In the genomic region with DNA sequence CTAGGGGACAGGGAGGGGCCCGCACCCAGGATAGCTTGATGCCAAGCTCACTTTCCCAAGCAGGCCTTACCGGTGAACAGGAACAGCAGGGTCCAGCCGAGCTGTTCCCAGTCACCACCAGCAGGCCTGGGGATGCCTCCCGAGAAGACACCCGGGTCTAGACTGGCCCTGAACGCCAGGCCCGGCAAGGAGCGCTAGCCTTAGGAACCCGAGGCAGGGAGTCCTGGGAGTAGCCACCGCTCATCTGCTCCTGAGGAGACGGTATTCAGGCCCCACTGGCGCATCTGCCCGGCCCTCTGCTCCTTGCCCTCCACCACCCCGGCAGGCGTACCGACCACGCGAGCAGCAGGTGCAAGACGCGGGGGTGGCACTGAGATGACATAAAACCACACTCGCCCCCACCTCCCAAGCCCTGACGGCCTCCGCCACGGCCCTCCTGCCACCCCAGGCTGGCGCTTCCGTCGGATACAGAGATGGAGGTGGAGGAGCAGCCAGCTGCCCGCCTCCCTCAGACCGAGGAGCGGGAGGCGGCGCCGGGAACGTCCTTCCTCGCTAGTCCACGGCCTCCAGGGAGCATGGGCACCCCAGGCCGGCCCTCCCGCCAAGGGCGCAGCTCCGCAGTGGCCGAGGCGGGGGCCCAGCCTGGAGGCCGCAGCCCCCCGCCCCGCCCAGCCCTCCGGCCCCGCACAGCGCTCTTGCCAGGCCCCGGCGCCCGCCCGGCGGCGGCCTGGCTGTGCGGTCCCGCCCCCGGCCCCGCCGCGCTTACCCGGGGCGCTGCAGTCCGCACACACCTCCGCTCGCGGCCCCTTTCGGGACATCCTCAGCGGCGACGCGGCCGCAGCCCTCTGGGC, we compare ENCODE assay signal across 8 cellular contexts. TPM values are rescaled to one million over a fixed set of nuclear protein-coding genes. Genes with fewer than 3 reads are reported as not detected.
DNase-seq lines count a peak whose midpoint lies in the region; ATAC-seq and TF ChIP-seq lines count a peak whose summit lies in the region.

No MANE protein-coding gene starts in this region.

- ATAC-seq in heart right ventricle: peak in 1 of 8 donors; percentile 0
- ATAC-seq in HG03520 (IDR thresholded peaks at IDR 0.05; ENCODE audit: unreplicated experiment): no peak

- POLR2A ChIA-PET in GM10248 (lab: Yijun Ruan, JAX): interaction anchor here (1.5 kb wide), 1 partner anchor 28 kb away, joined by 5 read pairs; no protein-coding TSS in a partner anchor

- H3K4me1 ChIP-seq in heart right ventricle: peaks cover 22 to 86% (median 81%) of the 10 kb centered on the region in 9 donors

- no peaks in the 10 kb centered on the region for H3K9me3 ChIP-seq in heart right ventricle

- H3K27me3 ChIP-seq in heart right ventricle: peaks cover 0 to 3% (median 0%) of the 10 kb centered on the region in 7 donors

- CTCF ChIA-PET in GM10248 (lab: Yijun Ruan, JAX): interaction anchor here (1.0 to 5.3 kb wide), 11 partner anchors 9 to 440 kb away, joined by 3 to 61 read pairs (median 5); no protein-coding TSS in a partner anchor

- peak; percentile 37 for DNase-seq in GM10248 (ENCODE audit: extremely low spot score)
- no peak for DNase-seq in HFF-Myc (ENCODE audit: extremely low read depth, low read depth)
- DNase-seq in NCI-H526 treated with DMSO at 0.1 percent for 48 hours (lab: John Stamatoyannopoulos, UW): peak; percentile 58
- DNase-seq in activated naive CD4-positive, alpha-beta T cell treated with Interleukin-2 at 50 U/mL for 16 hours: peak; percentile 69
- DNase-seq in heart right ventricle: peak; percentile 31 to 44
- DNase-seq in retinal pigment epithelial cell (ENCODE audit: low read depth): no peak
- DNase-seq in T1000 (lab: John Stamatoyannopoulos, UW): no peak

- no peaks in the 10 kb centered on the region for H3K36me3 ChIP-seq in heart right ventricle

- no peak for TF ChIP-seq CTCF in GM10248 (IDR thresholded peaks at IDR 0.05; ENCODE audit: control extremely low read depth, extremely low read depth, low read depth, missing control alignments)
- TF ChIP-seq CTCF in HFF-Myc (IDR thresholded peaks at IDR 0.05; ENCODE audit: low read depth, low read length, missing control alignments): no peak
- TF ChIP-seq CTCF in heart right ventricle (IDR thresholded peaks at IDR 0.05): no peak
- TF ChIP-seq CTCF in retinal pigment epithelial cell (conservative IDR thresholded peaks at IDR 0.05; ENCODE audit: low read depth, low read length): no peak

- peak overlapping the region; percentile 75 to 96 (median 90) for H3K27ac ChIP-seq in heart right ventricle

- intact Hi-C loops in heart right ventricle (cut with DNase I): no loop called here

- 1% methylated on average over 67 to 72 of the region's 72 CpGs for WGBS in heart right ventricle, 2 donors

- H3K4me3 ChIP-seq in HFF-Myc (replicated peaks; ENCODE audit: low read depth, low read length): peak overlapping the region; percentile 89
- H3K4me3 ChIP-seq in heart right ventricle: peak overlapping the region; percentile 72 to 95 (median 88)
- peak overlapping the region; percentile 84 for H3K4me3 ChIP-seq in retinal pigment epithelial cell (ENCODE audit: low read length)

RNA-seq across cellular contexts. Expression of gene GIT1, which starts 0.7 kb away (rescaled TPM):
- total RNA-seq in heart right ventricle: 10 to 100 TPM; 20.6 to 34.7 (median 28.1) TPM
- 10 to 100 TPM; 31.6 to 35.4 TPM for polyA plus RNA-seq in heart right ventricle

RNA-seq across cellular contexts. Expression of gene ANKRD13B, which starts 4.1 kb away (rescaled TPM):
- 1 to 10 TPM; 2.5 to 9.1 (median 5.5) TPM for total RNA-seq in heart right ventricle
- 1 to 10 TPM; 6.2 to 9.7 TPM for polyA plus RNA-seq in heart right ventricle

RNA-seq across cellular contexts. Expression of gene TP53I13, which starts 20.3 kb away (rescaled TPM):
- total RNA-seq in heart right ventricle: 10 to 100 TPM; 24.0 to 41.6 (median 30.2) TPM
- 100 to 1,000 TPM in 1 of 2 donors, 10 to 100 TPM in 1; 92.8 to 106 TPM for polyA plus RNA-seq in heart right ventricle

RNA-seq across cellular contexts. Expression of gene ABHD15, which starts 21.9 kb away (rescaled TPM):
- 1 to 10 TPM; 4.4 to 9.0 (median 5.6) TPM for total RNA-seq in heart right ventricle
- polyA plus RNA-seq in heart right ventricle: 1 to 10 TPM; 3.5 to 5.7 TPM

RNA-seq across cellular contexts. Expression of gene CORO6, which starts 33.9 kb away (rescaled TPM):
- 100 to 1,000 TPM in 4 of 10 donors, 10 to 100 TPM in 6; 72.0 to 110 (median 90.9) TPM for total RNA-seq in heart right ventricle
- 100 to 1,000 TPM in 1 of 2 donors, 10 to 100 TPM in 1; 53.2 to 262 TPM for polyA plus RNA-seq in heart right ventricle

Comparison
In these comparisons a context has a peak if more than half of its experiments do, and no peak if none do; other contexts are left out.
1. DNase-seq: peak in GM10248 (single experiment), NCI-H526 treated with DMSO at 0.1 percent for 48 hours (single experiment), activated naive CD4-positive, alpha-beta T cell treated with Interleukin-2 at 50 U/mL for 16 hours (single experiment) and heart right ventricle (2 of 2); none in HFF-Myc (single experiment), retinal pigment epithelial cell (single experiment) and T1000 (single experiment).
2. Peak in every context shown above with its lines, with median percentiles within 50 percentile points of each other: H3K4me3 ChIP-seq.